In genomic region chr2:239267411-239267941, GRCh38 we compare ENCODE assay signal across 8 cellular contexts.
DNase-seq lines count a peak whose midpoint lies in the region; ATAC-seq lines count a peak whose summit lies in the region.

No MANE protein-coding gene starts in this region.

- no peaks in the 10 kb centered on the region for H3K36me3 ChIP-seq in skeletal muscle satellite cell (ENCODE audit: insufficient read depth, low read length)

- peaks cover 5% of the 10 kb centered on the region for H3K27me3 Mint-ChIP-seq in activated T-helper 2 cell treated with anti-CD3 and anti-CD28 coated beads, Interferon-gamma antibody, Interleukin-2, Interleukin-4, amounts not matched to agents 10 μg/mL and 5 μg/mL and 100 μg/mL, durations not matched to agents 14 hours and 24 hours and 36 hours (ENCODE audit: low read depth)

- H3K27ac Mint-ChIP-seq in activated T-helper 2 cell treated with anti-CD3 and anti-CD28 coated beads, Interferon-gamma antibody, Interleukin-2, Interleukin-4, amounts not matched to agents 10 μg/mL and 5 μg/mL and 100 μg/mL, durations not matched to agents 14 hours and 24 hours and 36 hours = peak overlapping the region; percentile 82

- H3K4me3 ChIP-seq in skeletal muscle satellite cell (ENCODE audit: low read length) = peak overlapping the region; percentile 47

- intact Hi-C loops in activated T-helper 2 cell treated with anti-CD3 and anti-CD28 coated beads, Interferon-gamma antibody, Interleukin-2, Interleukin-4, amounts not matched to agents 10 μg/mL and 5 μg/mL and 100 μg/mL, durations not matched to agents 14 hours and 24 hours and 36 hours (cut with micrococcal nuclease) = loop anchor here (1.0 to 10.0 kb wide), 7 partner anchors 8 to 280 kb away; partner anchors contain the start of gene HDAC4

- H3K4me2 ChIP-seq in skeletal muscle satellite cell (ENCODE audit: low read length) = peak overlapping the region; percentile 65

- H3K4me1 Mint-ChIP-seq in activated T-helper 2 cell treated with anti-CD3 and anti-CD28 coated beads, Interferon-gamma antibody, Interleukin-2, Interleukin-4, amounts not matched to agents 10 μg/mL and 5 μg/mL and 100 μg/mL, durations not matched to agents 14 hours and 24 hours and 36 hours (ENCODE audit: low read depth) = peaks cover 73% of the 10 kb centered on the region

- ATAC-seq in GM18519 (IDR thresholded peaks at IDR 0.05; ENCODE audit: low FRiP score, unreplicated experiment) = peak; percentile 85
- ATAC-seq in HG03025 (IDR thresholded peaks at IDR 0.05; ENCODE audit: low FRiP score, unreplicated experiment) = peak; percentile 97

- H3K4me3 Mint-ChIP-seq in activated T-helper 2 cell treated with anti-CD3 and anti-CD28 coated beads, Interferon-gamma antibody, Interleukin-2, Interleukin-4, amounts not matched to agents 10 μg/mL and 5 μg/mL and 100 μg/mL, durations not matched to agents 14 hours and 24 hours and 36 hours (ENCODE audit: low read depth) = peak overlapping the region; percentile 82

- peak overlapping the region; percentile 61 for H3K9ac ChIP-seq in skeletal muscle satellite cell (ENCODE audit: low read depth, low read length)

- peaks cover 25% of the 10 kb centered on the region for H3K36me3 Mint-ChIP-seq in activated T-helper 2 cell treated with anti-CD3 and anti-CD28 coated beads, Interferon-gamma antibody, Interleukin-2, Interleukin-4, amounts not matched to agents 10 μg/mL and 5 μg/mL and 100 μg/mL, durations not matched to agents 14 hours and 24 hours and 36 hours (ENCODE audit: low read depth)

- H3K9me3 Mint-ChIP-seq in activated T-helper 2 cell treated with anti-CD3 and anti-CD28 coated beads, Interferon-gamma antibody, Interleukin-2, Interleukin-4, amounts not matched to agents 10 μg/mL and 5 μg/mL and 100 μg/mL, durations not matched to agents 14 hours and 24 hours and 36 hours = no peaks in the 10 kb centered on the region

- DNase-seq in RPMI8226 (peak; percentile 94), germinal center (ENCODE audit: low spot score) (peak; percentile 84), amniotic stem cell (lab: John Stamatoyannopoulos, UW) (no peak), NCI-H510A (lab: John Stamatoyannopoulos, UW) (no peak)
- peak; percentile 91 for DNase-seq in activated T-helper 2 cell treated with anti-CD3 and anti-CD28 coated beads, Interferon-gamma antibody, Interleukin-2, Interleukin-4, amounts not matched to agents 10 μg/mL and 5 μg/mL and 100 μg/mL, durations not matched to agents 14 hours and 24 hours and 36 hours (ENCODE audit: low spot score)

- H3K9me3 ChIP-seq in skeletal muscle satellite cell (replicated peaks; ENCODE audit: low read length) = no peaks in the 10 kb centered on the region

- H3K27me3 ChIP-seq in skeletal muscle satellite cell (ENCODE audit: control insufficient read depth, insufficient read depth, low read length) = no peaks in the 10 kb centered on the region

- H3K4me1 ChIP-seq in skeletal muscle satellite cell (ENCODE audit: control insufficient read depth, insufficient read depth, low read length) = peaks cover 34% of the 10 kb centered on the region

Comparison
In these comparisons a context has a peak if more than half of its experiments do, and no peak if none do; other contexts are left out.
1. DNase-seq: peak in RPMI8226 (single experiment), activated T-helper 2 cell treated with anti-CD3 and anti-CD28 coated beads, Interferon-gamma antibody, Interleukin-2, Interleukin-4, amounts not matched to agents 10 μg/mL and 5 μg/mL and 100 μg/mL, durations not matched to agents 14 hours and 24 hours and 36 hours (single experiment) and germinal center (single experiment); none in amniotic stem cell (single experiment) and NCI-H510A (single experiment).